Comparison of ENCODE assay signal across 14 cellular contexts in the genomic region with DNA sequence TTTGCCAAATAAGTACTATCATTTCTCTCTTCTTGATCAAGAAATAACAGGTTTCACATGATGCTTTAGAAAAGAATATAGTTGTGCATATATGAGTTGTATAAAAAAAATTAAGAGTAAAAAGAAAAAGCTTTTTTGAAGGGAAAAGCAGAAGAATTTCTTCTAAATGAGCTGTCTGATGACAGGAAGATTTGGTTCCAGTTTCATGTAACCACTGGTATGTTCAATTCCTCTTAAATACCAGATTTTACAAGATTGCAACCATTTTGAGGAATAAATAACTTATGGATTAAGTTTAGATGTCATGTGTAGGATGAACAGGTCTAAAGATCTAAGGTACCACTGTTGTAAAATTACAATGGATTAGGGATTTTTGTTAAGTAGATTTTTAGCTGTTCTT. TPM values are rescaled to one million over a fixed set of nuclear protein-coding genes. Genes with fewer than 3 reads are reported as not detected.
DNase-seq lines count a peak whose midpoint lies in the region; ATAC-seq and TF ChIP-seq lines count a peak whose summit lies in the region.
"Had no signal": no experiment of that assay in that cellular context is flagged by ENCODE, and none has a peak within 500 bp of the region (broad histone marks: within the 10 kb centered on the region; RNA-seq: fewer than 3 reads in every experiment).

No MANE protein-coding gene starts in this region.

- H3K9me3 ChIP-seq in SK-N-MC (ENCODE audit: low read depth, low read length), result no peaks in the 10 kb centered on the region
- H3K9me3 ChIP-seq: BLaER1, lower lobe of right lung had no signal

- peaks cover 63% of the 10 kb centered on the region for H3K4me1 Mint-ChIP-seq in activated naive CD4-positive, alpha-beta T cell treated with anti-CD3 and anti-CD28 coated beads, Interleukin-2, amount 10 ng/mL, durations not matched to agents 7 days and 5 days
- H3K4me1 Mint-ChIP-seq in central memory CD8-positive, alpha-beta T cell, result peaks cover 17% of the 10 kb centered on the region
- H3K4me1 Mint-ChIP-seq in stimulated activated naive CD8-positive, alpha-beta T cell treated with anti-CD3 and anti-CD28 coated beads, Interleukin-15, amount 100 ng/mL, for 72 hours, result peaks cover 56% of the 10 kb centered on the region
- H3K4me1 Mint-ChIP-seq in progenitor cell of endocrine pancreas (ENCODE audit: low read depth), result peaks cover 27% of the 10 kb centered on the region

- no peaks in the 10 kb centered on the region for H3K27me3 Mint-ChIP-seq in activated naive CD4-positive, alpha-beta T cell treated with anti-CD3 and anti-CD28 coated beads, Interleukin-2, amount 10 ng/mL, durations not matched to agents 7 days and 5 days
- no peaks in the 10 kb centered on the region for H3K27me3 Mint-ChIP-seq in central memory CD8-positive, alpha-beta T cell
- H3K27me3 Mint-ChIP-seq in stimulated activated naive CD8-positive, alpha-beta T cell treated with anti-CD3 and anti-CD28 coated beads, Interleukin-15, amount 100 ng/mL, for 72 hours, result no peaks in the 10 kb centered on the region
- H3K27me3 Mint-ChIP-seq in progenitor cell of endocrine pancreas, result no peaks in the 10 kb centered on the region

- no peaks in the 10 kb centered on the region; the same call in 1 of the 2 replicates for H3K36me3 ChIP-seq in SK-N-MC (ENCODE audit: insufficient read depth, low read length)
- H3K36me3 ChIP-seq: lower lobe of right lung had no signal

- H3K9ac ChIP-seq in SK-N-MC (ENCODE audit: insufficient read length), result no peak overlapping the region
- H3K9ac ChIP-seq: BLaER1 had no signal

- peaks cover 14% of the 10 kb centered on the region for H3K36me3 Mint-ChIP-seq in activated naive CD4-positive, alpha-beta T cell treated with anti-CD3 and anti-CD28 coated beads, Interleukin-2, amount 10 ng/mL, durations not matched to agents 7 days and 5 days
- peaks cover 19% of the 10 kb centered on the region for H3K36me3 Mint-ChIP-seq in central memory CD8-positive, alpha-beta T cell (ENCODE audit: insufficient read depth)
- peaks cover 2% of the 10 kb centered on the region for H3K36me3 Mint-ChIP-seq in progenitor cell of endocrine pancreas (ENCODE audit: insufficient read depth)

- no peak for TF ChIP-seq CTCF in progenitor cell of endocrine pancreas (IDR thresholded peaks at IDR 0.05; ENCODE audit: unreplicated experiment)

- H3K9me3 Mint-ChIP-seq in activated naive CD4-positive, alpha-beta T cell treated with anti-CD3 and anti-CD28 coated beads, Interleukin-2, amount 10 ng/mL, durations not matched to agents 7 days and 5 days, result no peaks in the 10 kb centered on the region
- H3K9me3 Mint-ChIP-seq in central memory CD8-positive, alpha-beta T cell, result no peaks in the 10 kb centered on the region
- H3K9me3 Mint-ChIP-seq in stimulated activated naive CD8-positive, alpha-beta T cell treated with anti-CD3 and anti-CD28 coated beads, Interleukin-15, amount 100 ng/mL, for 72 hours, result no peaks in the 10 kb centered on the region
- H3K9me3 Mint-ChIP-seq in progenitor cell of endocrine pancreas (ENCODE audit: low read depth), result no peaks in the 10 kb centered on the region

- no peak for ATAC-seq in central memory CD8-positive, alpha-beta T cell (replicated peaks; ENCODE audit: extremely low read depth, poor library complexity, severe bottlenecking)
- ATAC-seq in stimulated activated naive CD8-positive, alpha-beta T cell treated with anti-CD3 and anti-CD28 coated beads, Interleukin-15, amount 100 ng/mL, for 72 hours, result no peak

- peak overlapping the region; percentile 32 for H3K4me3 Mint-ChIP-seq in activated naive CD4-positive, alpha-beta T cell treated with anti-CD3 and anti-CD28 coated beads, Interleukin-2, amount 10 ng/mL, durations not matched to agents 7 days and 5 days
- H3K4me3 Mint-ChIP-seq in central memory CD8-positive, alpha-beta T cell, result no peak overlapping the region
- H3K4me3 Mint-ChIP-seq in stimulated activated naive CD8-positive, alpha-beta T cell treated with anti-CD3 and anti-CD28 coated beads, Interleukin-15, amount 100 ng/mL, for 72 hours, result peak overlapping the region in 1 of 2 donors; percentile 78
- H3K4me3 Mint-ChIP-seq in progenitor cell of endocrine pancreas (ENCODE audit: low read depth), result no peak overlapping the region

- 0 out of 2 replicates have a peak overlapping the region, but pooled peaks have one; percentile 0 for H3K27ac ChIP-seq in SK-N-MC
- H3K27ac ChIP-seq: BLaER1, lower lobe of right lung had no signal

- CTCF ChIA-PET in activated naive CD4-positive, alpha-beta T cell treated with anti-CD3 and anti-CD28 coated beads, Interleukin-2, amount 10 ng/mL, durations not matched to agents 7 days and 5 days (lab: Charles Lee), result interaction anchor here (0.8 to 5.6 kb wide), 14 partner anchors 18 to 436 kb away, joined by 3 to 81 read pairs (median 4); partner anchors contain the start of genes RPS6KB1 and TUBD1

- intact Hi-C loops in head of caudate nucleus (cut with DNase I), result loop anchor here (10.0 kb wide), 1 partner anchor 112 kb away; no protein-coding TSS in a partner anchor

- peak overlapping the region; percentile 89 for H3K27ac Mint-ChIP-seq in activated naive CD4-positive, alpha-beta T cell treated with anti-CD3 and anti-CD28 coated beads, Interleukin-2, amount 10 ng/mL, durations not matched to agents 7 days and 5 days
- H3K27ac Mint-ChIP-seq in central memory CD8-positive, alpha-beta T cell (ENCODE audit: low read depth), result peak overlapping the region; percentile 69
- H3K27ac Mint-ChIP-seq in stimulated activated naive CD8-positive, alpha-beta T cell treated with anti-CD3 and anti-CD28 coated beads, Interleukin-15, amount 100 ng/mL, for 72 hours, result peak overlapping the region; percentile 54 to 99
- no peak overlapping the region for H3K27ac Mint-ChIP-seq in progenitor cell of endocrine pancreas

- no peak overlapping the region for H3K4me3 ChIP-seq in SK-N-MC
- H3K4me3 ChIP-seq: BLaER1, lower lobe of right lung had no signal

- no peak for DNase-seq in activated naive CD4-positive, alpha-beta T cell treated with anti-CD3 and anti-CD28 coated beads, Interleukin-2, amount 10 ng/mL, durations not matched to agents 7 days and 5 days
- no peak for DNase-seq in activated naive CD4-positive, alpha-beta T cell treated with anti-CD3 and anti-CD28 coated beads, Interleukin-2, amount 50 U/mL, for 16 hours
- DNase-seq in SK-N-MC (ENCODE audit: low read depth, low spot score), result no peak
- no peak for DNase-seq in central memory CD8-positive, alpha-beta T cell (ENCODE audit: low spot score in 2 of 2)
- DNase-seq in stimulated activated naive CD8-positive, alpha-beta T cell treated with anti-CD3 and anti-CD28 coated beads, Interleukin-15, amount 100 ng/mL, for 72 hours, result no peak
- no peak for DNase-seq in NCI-H774 (lab: John Stamatoyannopoulos, UW)
- no peak for DNase-seq in head of caudate nucleus
- no peak for DNase-seq in progenitor cell of endocrine pancreas (ENCODE audit: low spot score, unreplicated experiment)
- DNase-seq: cerebellar nuclear complex, GF-D8, lower lobe of right lung, NCI-H524 treated with DMSO at 0.1 percent for 48 hours, SHP77 had no signal

RNA-seq across cellular contexts. Expression of gene VMP1, which starts 45.0 kb away (rescaled TPM):
- 162 and 177 TPM in 2 replicates for total RNA-seq in progenitor cell of endocrine pancreas

RNA-seq across cellular contexts. Expression of gene PTRH2, which starts 45.2 kb away (rescaled TPM):
- total RNA-seq in progenitor cell of endocrine pancreas, result 19.2 and 23.8 TPM in 2 replicates
